In the genomic region with DNA sequence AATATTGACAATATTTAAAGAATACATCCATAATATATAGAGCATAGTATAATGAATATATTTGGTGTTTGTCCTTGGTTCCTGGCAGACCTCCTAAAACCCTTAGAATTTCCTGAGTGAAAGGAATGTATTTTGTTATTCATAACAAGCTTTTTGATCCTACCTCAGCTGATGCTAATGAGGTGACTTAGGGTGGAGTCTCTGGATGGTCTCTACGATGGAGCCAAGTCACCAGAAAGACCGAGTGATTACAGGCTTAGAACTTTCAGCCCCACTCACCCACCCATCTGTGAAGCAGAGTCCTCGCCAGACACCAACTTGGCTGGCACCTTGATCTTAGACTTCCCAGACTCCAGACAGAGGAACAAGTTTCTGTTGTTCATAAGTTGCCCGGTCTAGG, we compare ENCODE assay signal across 1 cellular context.
TF ChIP-seq lines count a peak whose summit lies in the region.

No MANE protein-coding gene starts in this region.

TF ChIP-seq in WTC11, 78 proteins besides CTCF, POLR2A, EP300 and RAD21 (continued from another document):
- TF ChIP-seq ATF6 (CRISPR knock-in tag; IDR thresholded peaks at IDR 0.05) (no peak), NR2C2 (CRISPR knock-in tag; IDR thresholded peaks at IDR 0.05) (no peak), ERG (CRISPR knock-in tag; IDR thresholded peaks at IDR 0.05) (no peak), PREB (CRISPR knock-in tag; IDR thresholded peaks at IDR 0.05; ENCODE audit: borderline replicate concordance) (no peak), EMX1 (CRISPR knock-in tag; IDR thresholded peaks at IDR 0.05) (no peak), NR1H2 (CRISPR knock-in tag; IDR thresholded peaks at IDR 0.05) (no peak), CREB1 (CRISPR knock-in tag; IDR thresholded peaks at IDR 0.05) (no peak), ZNF263 (CRISPR knock-in tag; IDR thresholded peaks at IDR 0.05; ENCODE audit: low read depth) (no peak), ZNF232 (CRISPR knock-in tag; IDR thresholded peaks at IDR 0.05) (no peak), NFATC4 (CRISPR knock-in tag; IDR thresholded peaks at IDR 0.05) (no peak)
